In the genomic region with DNA sequence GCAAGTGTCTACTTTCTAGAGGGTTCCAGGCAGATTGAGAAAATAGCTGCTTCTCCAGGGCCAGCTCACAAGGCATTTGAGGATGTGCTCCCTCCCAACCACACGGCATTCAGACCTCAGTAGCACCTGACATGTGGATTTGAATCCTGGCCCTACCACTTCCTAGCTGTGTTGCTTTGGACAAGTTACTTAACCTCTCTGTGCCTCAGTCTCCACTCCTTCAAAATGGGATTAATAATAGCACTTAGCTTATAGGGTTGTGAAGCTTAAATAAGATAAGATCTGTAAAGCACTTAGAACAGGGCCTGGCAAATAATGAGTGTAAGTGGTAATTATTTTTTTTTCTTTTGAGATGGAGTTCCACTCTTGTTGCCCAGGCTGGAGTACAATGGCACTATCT, we compare ENCODE assay signal across 2 cellular contexts.
TF ChIP-seq lines count a peak whose summit lies in the region.

No MANE protein-coding gene starts in this region.

TF ChIP-seq in HepG2, 621 proteins besides CTCF, POLR2A, EP300 and RAD21:
- no peak for TF ChIP-seq MTF2 (CRISPR knock-in tag; IDR thresholded peaks at IDR 0.05; ENCODE audit: borderline replicate concordance)
- TF ChIP-seq NR3C1 (CRISPR knock-in tag; IDR thresholded peaks at IDR 0.05): no peak
- peak; percentile 69; the same call in 1 of the 2 replicates for TF ChIP-seq ZNF768 (CRISPR knock-in tag; IDR thresholded peaks at IDR 0.05)
- TF ChIP-seq, protein P1, sequence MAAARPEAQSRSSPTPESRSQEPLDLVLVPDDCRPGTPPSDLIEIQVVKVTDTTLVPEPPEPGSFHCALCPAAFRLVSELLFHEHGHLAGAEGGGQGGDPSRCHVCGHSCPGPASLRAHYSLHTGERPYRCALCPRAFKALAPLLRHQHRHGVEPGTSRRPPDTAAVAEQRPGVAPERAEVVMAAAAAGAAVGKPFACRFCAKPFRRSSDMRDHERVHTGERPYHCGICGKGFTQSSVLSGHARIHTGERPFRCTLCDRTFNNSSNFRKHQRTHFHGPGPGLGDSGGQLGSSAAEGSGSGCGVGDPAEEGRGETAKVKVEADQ (CRISPR knock-in tag; IDR thresholded peaks at IDR 0.05; ENCODE audit: borderline replicate concordance): no peak
- TF ChIP-seq ZNF629 (CRISPR knock-in tag; conservative IDR thresholded peaks at IDR 0.05): peak; percentile 29; the same call in 1 of the 2 replicates

TF ChIP-seq in GM12891, 5 proteins besides CTCF, POLR2A, EP300 and RAD21:
- no peak for TF ChIP-seq TAF1 (IDR thresholded peaks at IDR 0.05; ENCODE audit: low read depth, low read length)
- no peak for TF ChIP-seq POLR2AphosphoS5 (IDR thresholded peaks at IDR 0.05; ENCODE audit: low read depth, low read length)
- no peak for TF ChIP-seq PAX5 (IDR thresholded peaks at IDR 0.05; ENCODE audit: insufficient read depth, low read length, severe bottlenecking)
- TF ChIP-seq SPI1 (IDR thresholded peaks at IDR 0.05; ENCODE audit: low read depth, low read length): no peak
- no peak for TF ChIP-seq POU2F2 (IDR thresholded peaks at IDR 0.05; ENCODE audit: low read depth, low read length)
